In the genomic region with DNA sequence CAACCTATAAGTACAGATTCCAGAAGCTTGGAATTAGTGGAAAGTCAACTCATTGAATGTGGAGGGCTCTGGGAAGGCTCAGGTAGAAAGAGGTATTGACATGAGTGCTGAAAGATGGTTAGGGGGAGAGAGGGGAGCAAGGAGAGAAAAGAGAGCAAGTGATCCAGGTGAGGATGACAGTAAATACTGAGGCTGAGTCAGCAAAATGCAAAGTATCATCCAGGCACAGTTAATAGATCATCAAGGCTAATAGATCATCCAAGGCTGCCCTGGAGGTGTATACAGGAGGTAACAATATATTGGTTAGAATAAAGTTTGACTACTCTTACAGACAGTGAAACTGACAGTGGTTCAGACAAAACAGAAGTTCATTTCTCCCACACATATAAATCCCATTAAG, we compare ENCODE assay signal across 2 cellular contexts.
A peak's percentile ranks its signal among the peaks of the same experiment; 100 is the strongest.
TF ChIP-seq lines count a peak whose summit lies in the region.

No MANE protein-coding gene starts in this region.

TF ChIP-seq in HepG2, 621 proteins besides CTCF, POLR2A, EP300 and RAD21:
- TF ChIP-seq MAFK (conservative IDR thresholded peaks at IDR 0.05 in 1 of 2, IDR thresholded peaks at IDR 0.05 in 1 of 2; ENCODE audit: low read length in 2 of 2): peak; percentile 91 to 95
- TF ChIP-seq, protein P1, sequence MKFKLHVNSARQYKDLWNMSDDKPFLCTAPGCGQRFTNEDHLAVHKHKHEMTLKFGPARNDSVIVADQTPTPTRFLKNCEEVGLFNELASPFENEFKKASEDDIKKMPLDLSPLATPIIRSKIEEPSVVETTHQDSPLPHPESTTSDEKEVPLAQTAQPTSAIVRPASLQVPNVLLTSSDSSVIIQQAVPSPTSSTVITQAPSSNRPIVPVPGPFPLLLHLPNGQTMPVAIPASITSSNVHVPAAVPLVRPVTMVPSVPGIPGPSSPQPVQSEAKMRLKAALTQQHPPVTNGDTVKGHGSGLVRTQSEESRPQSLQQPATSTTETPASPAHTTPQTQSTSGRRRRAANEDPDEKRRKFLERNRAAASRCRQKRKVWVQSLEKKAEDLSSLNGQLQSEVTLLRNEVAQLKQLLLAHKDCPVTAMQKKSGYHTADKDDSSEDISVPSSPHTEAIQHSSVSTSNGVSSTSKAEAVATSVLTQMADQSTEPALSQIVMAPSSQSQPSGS (CRISPR knock-in tag; IDR thresholded peaks at IDR 0.05): no peak
- TF ChIP-seq MAFF (IDR thresholded peaks at IDR 0.05; ENCODE audit: low read depth, low read length): peak; percentile 92

TF ChIP-seq in H1, 55 proteins besides CTCF, POLR2A, EP300 and RAD21:
- TF ChIP-seq MAFK (IDR thresholded peaks at IDR 0.05; ENCODE audit: low read depth, low read length) (peak; percentile 54), ZNF274 (IDR thresholded peaks at IDR 0.05; ENCODE audit: borderline replicate concordance, extremely low read depth, low read length) (no peak)
